ENCODE assay signal across 1 cellular context in the genomic region with DNA sequence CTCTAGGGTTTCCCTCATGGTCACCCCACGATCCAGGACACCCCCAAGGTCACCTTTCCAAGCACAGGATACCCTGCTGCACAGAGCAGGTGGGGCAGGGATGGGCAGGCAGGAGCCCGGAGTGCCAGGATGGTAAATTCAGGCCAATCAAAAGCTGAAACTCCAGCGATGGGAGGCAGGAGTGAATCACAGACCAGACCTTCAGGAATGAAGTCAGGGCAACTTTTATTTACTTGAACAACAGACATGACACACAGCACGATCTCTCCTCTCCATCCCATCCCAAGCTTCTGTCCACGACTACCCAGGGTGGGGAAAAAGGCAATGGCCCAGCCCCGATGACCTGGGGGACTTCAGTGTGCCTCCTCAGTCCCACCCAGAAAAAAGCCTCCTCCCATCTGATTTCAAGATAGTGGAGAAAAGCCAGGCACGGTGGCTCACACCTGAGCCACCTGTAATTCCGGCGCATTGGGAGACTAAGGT.
TF ChIP-seq lines count a peak whose summit lies in the region.

No MANE protein-coding gene starts in this region.

TF ChIP-seq in HepG2, 621 proteins besides CTCF, POLR2A, EP300 and RAD21:
- TF ChIP-seq PHF21A (CRISPR knock-in tag; IDR thresholded peaks at IDR 0.05) (0 out of 2 replicates have a peak, but pooled peaks have one; percentile 8), ZNF224 (CRISPR knock-in tag; IDR thresholded peaks at IDR 0.05) (no peak)
